23 cellular contexts compared by ENCODE assay signal in genomic region chr6:41343641-41344187, GRCh38. TPM values are rescaled to one million over a fixed set of nuclear protein-coding genes. Genes with fewer than 3 reads are reported as not detected.
"Had no signal": no experiment of that assay in that cellular context is flagged by ENCODE, and none has a peak within 500 bp of the region (broad histone marks: within the 10 kb centered on the region; RNA-seq: fewer than 3 reads in every experiment).

No MANE protein-coding gene starts in this region.

- H3K4me1 ChIP-seq: esophagus squamous epithelium, heart right ventricle had no signal

- H3K4me3 ChIP-seq: esophagus squamous epithelium, heart right ventricle, mucosa of descending colon, smooth muscle cell had no signal

- H3K27ac Mint-ChIP-seq: dendritic cell treated with granulocyte-macrophage colony-stimulating factor and Interleukin-4, amounts not matched to agents 40 ng/mL and 50 ng/mL, for 4 days had no signal

- DNase-seq: activated CD4-positive, alpha-beta T cell treated with anti-CD3 and anti-CD28 coated beads, Interleukin-2, amount 50 U/mL, for 1 hour; activated CD4-positive, CD25-positive, alpha-beta regulatory T cell; activated effector memory CD4-positive, alpha-beta T cell treated with anti-CD3 and anti-CD28 coated beads, Interleukin-2, amount 50 U/mL, for 16 hours; activated T-cell treated with anti-CD3 and anti-CD28 coated beads, Interleukin-2, amount 50 U/mL, for 4 hours; amniotic stem cell; effector CD8-positive, alpha-beta T cell; esophagus squamous epithelium; heart right ventricle; left ventricle myocardium superior; mucosa of descending colon; naive B cell; SK-N-SH; stimulated activated CD4-positive, alpha-beta T cell treated with anti-CD3 and anti-CD28 coated beads, Interleukin-4, amount 100 ng/mL, for 24 hours; stimulated activated naive CD4-positive, alpha-beta T cell; T-helper 9 cell had no signal

- H3K27ac ChIP-seq: esophagus squamous epithelium, heart right ventricle, neutrophil had no signal

- H3K36me3 ChIP-seq: esophagus squamous epithelium, heart right ventricle, neutrophil had no signal

- H3K9me3 ChIP-seq: neutrophil, SK-N-SH had no signal

- H3K4me3 Mint-ChIP-seq: activated T-cell treated with anti-CD3 and anti-CD28 coated beads, Interleukin-2, amount 50 U/mL, for 4 hours; dendritic cell treated with granulocyte-macrophage colony-stimulating factor and Interleukin-4, amounts not matched to agents 40 ng/mL and 50 ng/mL, for 4 days had no signal

- H3K36me3 Mint-ChIP-seq: naive B cell had no signal

RNA-seq across cellular contexts. Expression of gene NCR2, which starts 8.3 kb away (rescaled TPM):
- total RNA-seq: activated naive CD4-positive, alpha-beta T cell treated with anti-CD3 and anti-CD28 coated beads, Interleukin-2, amount 50 U/mL, for 72 hours; activated T-cell treated with anti-CD3 and anti-CD28 coated beads, Interleukin-2, amount 50 U/mL, for 4 hours; chondrocyte; endothelial cell of umbilical vein; heart right ventricle; left ventricle myocardium superior; sciatic nerve; smooth muscle cell; ureter had no signal

RNA-seq across cellular contexts. Expression of gene TREM1, which starts 57.2 kb away (rescaled TPM):
- total RNA-seq: activated T-cell treated with anti-CD3 and anti-CD28 coated beads, Interleukin-2, amount 50 U/mL, for 4 hours; endothelial cell of umbilical vein had no signal
